In genomic region chr12:52041695-52042123, GRCh38 we compare ENCODE assay signal across 9 cellular contexts. TPM values are rescaled to one million over a fixed set of nuclear protein-coding genes. Genes with fewer than 3 reads are reported as not detected.
A peak's percentile ranks its signal among the peaks of the same experiment; 100 is the strongest.
DNase-seq lines count a peak whose midpoint lies in the region; ATAC-seq and TF ChIP-seq lines count a peak whose summit lies in the region.
"Had no signal": no experiment of that assay in that cellular context is flagged by ENCODE, and none has a peak within 500 bp of the region (broad histone marks: within the 10 kb centered on the region; RNA-seq: fewer than 3 reads in every experiment).

No MANE protein-coding gene starts in this region.

- H3K27me3 Mint-ChIP-seq in IgD-negative memory B cell (no peaks in the 10 kb centered on the region), glutamatergic neuron (ENCODE audit: unreplicated experiment) (peaks cover 9% of the 10 kb centered on the region)

- ATAC-seq in mucosa of descending colon (peak; percentile 3), HG03108 (IDR thresholded peaks at IDR 0.05; ENCODE audit: unreplicated experiment) (no peak)

- H3K9me3 Mint-ChIP-seq in IgD-negative memory B cell = no peaks in the 10 kb centered on the region
- H3K9me3 Mint-ChIP-seq in glutamatergic neuron (ENCODE audit: unreplicated experiment) = peaks cover 1% of the 10 kb centered on the region

- H3K9me3 ChIP-seq in mucosa of descending colon = no peaks in the 10 kb centered on the region
- H3K9me3 ChIP-seq: Peyer's patch had no signal

- intact Hi-C loops in mucosa of descending colon (cut with DNase I, micrococcal nuclease) = no loop called here

- H3K4me3 Mint-ChIP-seq in IgD-negative memory B cell (peak overlapping the region in 3 of 4 donors; percentile 62 to 69 (median 68)), glutamatergic neuron (ENCODE audit: unreplicated experiment) (no peak overlapping the region)

- H3K4me1 ChIP-seq in mucosa of descending colon (ENCODE audit: low read depth) = peaks cover 16% of the 10 kb centered on the region

- DNase-seq in CD1c-positive myeloid dendritic cell (ENCODE audit: extremely low spot score) (peak; percentile 12), astrocyte of the hippocampus (ENCODE audit: low read depth, low spot score) (peak; percentile 80), mucosa of descending colon (peak in 1 of 3 donors; percentile 67), NCI-H187 (lab: John Stamatoyannopoulos, UW) (no peak), HCEC 1CT (no peak), glutamatergic neuron (no peak)

- H3K4me1 Mint-ChIP-seq in IgD-negative memory B cell (peaks cover 11 to 24% (median 17%) of the 10 kb centered on the region in 3 donors), glutamatergic neuron (ENCODE audit: low read depth, unreplicated experiment) (peaks cover 3% of the 10 kb centered on the region)

- H3K4me3 ChIP-seq in mucosa of descending colon = no peak overlapping the region
- H3K4me3 ChIP-seq: Peyer's patch had no signal

- H3K36me3 ChIP-seq in mucosa of descending colon (ENCODE audit: low read depth) = no peaks in the 10 kb centered on the region
- H3K36me3 ChIP-seq: Peyer's patch had no signal

- H3K27ac Mint-ChIP-seq in IgD-negative memory B cell = peak overlapping the region in 2 of 3 donors; percentile 27 to 83
- no peak overlapping the region for H3K27ac Mint-ChIP-seq in glutamatergic neuron (ENCODE audit: unreplicated experiment)

- peaks cover 2% of the 10 kb centered on the region for H3K36me3 Mint-ChIP-seq in IgD-negative memory B cell
- H3K36me3 Mint-ChIP-seq in glutamatergic neuron (ENCODE audit: unreplicated experiment) = peaks cover 4% of the 10 kb centered on the region

- TF ChIP-seq CTCF in mucosa of descending colon (IDR thresholded peaks at IDR 0.05) (no peak), glutamatergic neuron (IDR thresholded peaks at IDR 0.05; ENCODE audit: partially characterized antibody, unreplicated experiment) (no peak)

RNA-seq across cellular contexts. Expression of gene NR4A1, which starts 9.5 kb away (rescaled TPM):
- polyA plus RNA-seq in IgD-negative memory B cell = 9.3 TPM
- 100 to 1,000 TPM in 1 of 3 donors, 10 to 100 TPM in 2; 16.2 to 123 (median 44.6) TPM for total RNA-seq in mucosa of descending colon
- total RNA-seq in glutamatergic neuron (ENCODE audit: unreplicated experiment) = 8.5 TPM

RNA-seq across cellular contexts. Expression of gene ATG101, which starts 28.1 kb away (rescaled TPM):
- polyA plus RNA-seq in IgD-negative memory B cell = 25.4 TPM
- total RNA-seq in mucosa of descending colon = 10 to 100 TPM; 30.1 to 37.5 (median 33.0) TPM
- 26.2 TPM for total RNA-seq in glutamatergic neuron (ENCODE audit: unreplicated experiment)

RNA-seq across cellular contexts. Expression of gene TAMALIN, which starts 35.0 kb away (rescaled TPM):
- polyA plus RNA-seq in IgD-negative memory B cell = 6.4 TPM
- total RNA-seq in mucosa of descending colon (10 to 100 TPM in 2 of 3 donors, 1 to 10 TPM in 1; 9.4 to 19.6 (median 13.8) TPM), glutamatergic neuron (ENCODE audit: unreplicated experiment) (31.3 TPM)

RNA-seq across cellular contexts. Expression of gene SMIM41, which starts 37.8 kb away (rescaled TPM):
- not detected for polyA plus RNA-seq in IgD-negative memory B cell
- total RNA-seq in mucosa of descending colon (under 1 TPM in 2 of 3 donors, not detected in 1; 0.32 to 0.41 TPM), glutamatergic neuron (ENCODE audit: unreplicated experiment) (0.88 TPM)

Comparison
In these comparisons a context has a peak if more than half of its experiments do, and no peak if none do; other contexts are left out.
1. DNase-seq: peak in CD1c-positive myeloid dendritic cell (single experiment) and astrocyte of the hippocampus (single experiment); none in NCI-H187 (0 of 2), HCEC 1CT (single experiment) and glutamatergic neuron (single experiment).